ENCODE assay signal across 34 cellular contexts in the genomic region with DNA sequence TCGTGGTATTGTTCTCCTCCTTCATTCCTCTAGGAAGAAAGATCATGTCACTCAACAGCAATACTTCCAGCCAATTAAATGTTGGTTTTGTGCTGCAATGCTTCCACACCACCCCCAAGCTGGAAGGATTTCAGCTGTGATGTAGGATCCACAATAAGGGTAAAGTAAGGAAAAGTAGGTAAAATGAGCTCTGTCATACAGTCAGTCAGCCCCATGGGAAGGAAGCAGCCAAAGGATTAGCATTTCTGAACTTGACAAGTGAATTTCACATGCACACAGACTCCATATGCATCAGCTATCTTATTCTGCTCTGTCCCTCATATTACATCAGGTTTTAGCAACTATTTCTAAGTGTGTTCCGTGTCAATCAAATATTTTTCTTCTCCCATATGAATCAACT.
"Had no signal": no experiment of that assay in that cellular context is flagged by ENCODE, and none has a peak within 500 bp of the region (broad histone marks: within the 10 kb centered on the region; RNA-seq: fewer than 3 reads in every experiment).

No MANE protein-coding gene starts in this region.

- DNase-seq: activated B cell treated with CpG ODN at 0.5 μM for 24 hours; activated CD4-positive, alpha-beta memory T cell treated with anti-CD3 and anti-CD28 coated beads for 36 hours; activated CD4-positive, alpha-beta T cell treated with anti-CD3 and anti-CD28 coated beads for 4 hours; activated CD4-positive, alpha-beta T cell treated with anti-CD3 and anti-CD28 coated beads, Interleukin-2, amount 10 ng/mL, durations not matched to agents 24 days and 14 days; activated CD4-positive, alpha-beta T cell treated with anti-CD3 and anti-CD28 coated beads, Interleukin-2, amount 50 U/mL, for 1 hour; activated CD4-positive, alpha-beta T cell treated with anti-CD3 and anti-CD28 coated beads, Interleukin-2, amount 50 U/mL, for 4 hours; activated CD4-positive, CD25-positive, alpha-beta regulatory T cell treated with anti-CD3 and anti-CD28 coated beads, Interleukin-2, amount 50 U/mL, for 72 hours; activated CD8-positive, alpha-beta memory T cell treated with anti-CD3 and anti-CD28 coated beads, Interleukin-2, amount 50 U/mL, for 4 hours; activated CD8-positive, alpha-beta T cell treated with anti-CD3 and anti-CD28 coated beads for 36 hours; activated effector memory CD4-positive, alpha-beta T cell treated with anti-CD3 and anti-CD28 coated beads, Interleukin-2, amount 50 U/mL, for 16 hours; activated naive CD4-positive, alpha-beta T cell treated with anti-CD3 and anti-CD28 coated beads, Interleukin-2, amount 10 ng/mL, durations not matched to agents 7 days and 5 days; activated naive CD4-positive, alpha-beta T cell treated with Interleukin-2 at 50 U/mL for 16 hours; activated naive CD8-positive, alpha-beta T cell treated with anti-CD3 and anti-CD28 coated beads, Interleukin-2, amount 10 ng/mL, durations not matched to agents 7 days and 5 days; activated naive CD8-positive, alpha-beta T cell treated with anti-CD3 and anti-CD28 coated beads, Interleukin-2, amount 50 U/mL, for 24 hours; activated T-cell treated with anti-CD3 and anti-CD28 coated beads for 4 hours; activated T-cell treated with anti-CD3 and anti-CD28 coated beads, Interleukin-2, amount 50 U/mL, for 1 hour; activated T-cell treated with anti-CD3 and anti-CD28 coated beads, Interleukin-2, amount 50 U/mL, for 4 hours; activated T-cell treated with anti-CD3 and anti-CD28 coated beads, Interleukin-2, amount 50 U/mL, for 72 hours; amygdala; anterior cingulate cortex; brain microvascular endothelial cell; central memory CD4-positive, alpha-beta T cell; cerebellar nuclear complex; T-helper 1 cell; T-helper 2 cell; T-helper 9 cell had no signal

- H3K4me1 Mint-ChIP-seq: activated B cell treated with CpG ODN at 0.5 μM for 24 hours; activated CD4-positive, alpha-beta T cell treated with anti-CD3 and anti-CD28 coated beads, Interleukin-2, amount 10 ng/mL, durations not matched to agents 24 days and 14 days; activated naive CD4-positive, alpha-beta T cell treated with anti-CD3 and anti-CD28 coated beads, Interleukin-2, amount 10 ng/mL, durations not matched to agents 7 days and 5 days; activated naive CD4-positive, alpha-beta T cell treated with anti-CD3 and anti-CD28 coated beads, Interleukin-2, amount 50 U/mL, for 24 hours; activated naive CD8-positive, alpha-beta T cell treated with anti-CD3 and anti-CD28 coated beads, Interleukin-2, amount 10 ng/mL, durations not matched to agents 7 days and 5 days; activated naive CD8-positive, alpha-beta T cell treated with anti-CD3 and anti-CD28 coated beads, Interleukin-2, amount 50 U/mL, for 24 hours; activated T-helper 17 cell treated with anti-CD3 and anti-CD28 coated beads, Interleukin-2, amount 50 U/mL, for 72 hours had no signal

- H3K4me3 Mint-ChIP-seq: activated B cell treated with CpG ODN at 0.5 μM for 24 hours; activated CD4-positive, alpha-beta memory T cell treated with anti-CD3 and anti-CD28 coated beads for 36 hours; activated CD4-positive, alpha-beta T cell treated with anti-CD3 and anti-CD28 coated beads, Interleukin-2, amount 10 ng/mL, durations not matched to agents 24 days and 14 days; activated CD8-positive, alpha-beta T cell treated with anti-CD3 and anti-CD28 coated beads for 36 hours; activated naive CD4-positive, alpha-beta T cell treated with anti-CD3 and anti-CD28 coated beads, Interleukin-2, amount 10 ng/mL, durations not matched to agents 7 days and 5 days; activated naive CD4-positive, alpha-beta T cell treated with anti-CD3 and anti-CD28 coated beads, Interleukin-2, amount 50 U/mL, for 24 hours; activated naive CD8-positive, alpha-beta T cell; activated naive CD8-positive, alpha-beta T cell treated with anti-CD3 and anti-CD28 coated beads, Interleukin-2, amount 10 ng/mL, durations not matched to agents 7 days and 5 days; activated naive CD8-positive, alpha-beta T cell treated with anti-CD3 and anti-CD28 coated beads, Interleukin-2, amount 50 U/mL, for 24 hours; activated T-cell treated with anti-CD3 and anti-CD28 coated beads, Interleukin-2, amount 50 U/mL, for 4 hours; activated T-cell treated with anti-CD3 and anti-CD28 coated beads, Interleukin-2, amount 50 U/mL, for 72 hours; activated T-helper 1 cell treated with anti-CD3 and anti-CD28 coated beads, Interleukin-12 subunit alpha, Interleukin-12 subunit beta, Interleukin-2, Interleukin-4 antibody, amounts not matched to agents 30 ng/mL and 10 ng/mL and 1 ng/mL, durations not matched to agents 14 hours and 24 hours and 36 hours; activated T-helper 17 cell treated with anti-CD3 and anti-CD28 coated beads, Interleukin-2, amount 50 U/mL, for 72 hours; T-helper 1 cell treated with Interleukin-12 subunit alpha and Interleukin-12 subunit beta and Interleukin-4 antibody, amounts not matched to agents 30 μg/mL and 1 μg/mL, for 36 hours; T-helper 2 cell treated with Interferon-gamma antibody and Interleukin-4, amounts not matched to agents 5 μg/mL and 100 μg/mL, for 36 hours had no signal

- ATAC-seq: activated CD8-positive, alpha-beta T cell treated with anti-CD3 and anti-CD28 coated beads for 36 hours; activated naive CD8-positive, alpha-beta T cell treated with anti-CD3 and anti-CD28 coated beads, Interleukin-2, amount 50 U/mL, for 24 hours; activated T-cell treated with anti-CD3 and anti-CD28 coated beads, Interleukin-2, amount 50 U/mL, for 4 hours; activated T-cell treated with anti-CD3 and anti-CD28 coated beads, Interleukin-2, amount 50 U/mL, for 72 hours; activated T-helper 17 cell treated with anti-CD3 and anti-CD28 coated beads, Interleukin-2, amount 50 U/mL, for 72 hours had no signal

- H3K4me1 ChIP-seq: breast epithelium had no signal

- H3K9me3 ChIP-seq: ascending aorta, breast epithelium had no signal

- H3K36me3 ChIP-seq: ascending aorta, brain microvascular endothelial cell, breast epithelium had no signal

- H3K27ac Mint-ChIP-seq: activated B cell treated with CpG ODN at 0.5 μM for 24 hours; activated CD4-positive, alpha-beta memory T cell treated with anti-CD3 and anti-CD28 coated beads for 36 hours; activated CD4-positive, alpha-beta T cell treated with anti-CD3 and anti-CD28 coated beads, Interleukin-2, amount 10 ng/mL, durations not matched to agents 24 days and 14 days; activated CD8-positive, alpha-beta T cell treated with anti-CD3 and anti-CD28 coated beads for 36 hours; activated naive CD4-positive, alpha-beta T cell treated with anti-CD3 and anti-CD28 coated beads, Interleukin-2, amount 10 ng/mL, durations not matched to agents 7 days and 5 days; activated naive CD4-positive, alpha-beta T cell treated with anti-CD3 and anti-CD28 coated beads, Interleukin-2, amount 50 U/mL, for 24 hours; activated naive CD8-positive, alpha-beta T cell; activated naive CD8-positive, alpha-beta T cell treated with anti-CD3 and anti-CD28 coated beads, Interleukin-2, amount 10 ng/mL, durations not matched to agents 7 days and 5 days; activated naive CD8-positive, alpha-beta T cell treated with anti-CD3 and anti-CD28 coated beads, Interleukin-2, amount 50 U/mL, for 24 hours; activated T-cell treated with anti-CD3 and anti-CD28 coated beads, Interleukin-2, amount 50 U/mL, for 72 hours; activated T-helper 1 cell treated with anti-CD3 and anti-CD28 coated beads, Interleukin-12 subunit alpha, Interleukin-12 subunit beta, Interleukin-2, Interleukin-4 antibody, amounts not matched to agents 30 ng/mL and 10 ng/mL and 1 ng/mL, durations not matched to agents 14 hours and 24 hours and 36 hours; activated T-helper 17 cell treated with anti-CD3 and anti-CD28 coated beads, Interleukin-2, amount 50 U/mL, for 72 hours; T-helper 1 cell treated with Interleukin-12 subunit alpha and Interleukin-12 subunit beta and Interleukin-4 antibody, amounts not matched to agents 30 μg/mL and 1 μg/mL, for 36 hours; T-helper 2 cell treated with Interferon-gamma antibody and Interleukin-4, amounts not matched to agents 5 μg/mL and 100 μg/mL, for 36 hours had no signal

- H3K9me3 Mint-ChIP-seq: activated B cell treated with CpG ODN at 0.5 μM for 24 hours; activated CD4-positive, alpha-beta memory T cell treated with anti-CD3 and anti-CD28 coated beads for 36 hours; activated CD4-positive, alpha-beta T cell treated with anti-CD3 and anti-CD28 coated beads, Interleukin-2, amount 10 ng/mL, durations not matched to agents 24 days and 14 days; activated CD8-positive, alpha-beta T cell treated with anti-CD3 and anti-CD28 coated beads for 36 hours; activated naive CD4-positive, alpha-beta T cell treated with anti-CD3 and anti-CD28 coated beads, Interleukin-2, amount 10 ng/mL, durations not matched to agents 7 days and 5 days; activated naive CD4-positive, alpha-beta T cell treated with anti-CD3 and anti-CD28 coated beads, Interleukin-2, amount 50 U/mL, for 24 hours; activated naive CD8-positive, alpha-beta T cell treated with anti-CD3 and anti-CD28 coated beads, Interleukin-2, amount 10 ng/mL, durations not matched to agents 7 days and 5 days; activated naive CD8-positive, alpha-beta T cell treated with anti-CD3 and anti-CD28 coated beads, Interleukin-2, amount 50 U/mL, for 24 hours; activated T-cell treated with anti-CD3 and anti-CD28 coated beads, Interleukin-2, amount 50 U/mL, for 4 hours; activated T-cell treated with anti-CD3 and anti-CD28 coated beads, Interleukin-2, amount 50 U/mL, for 72 hours; activated T-helper 1 cell treated with anti-CD3 and anti-CD28 coated beads, Interleukin-12 subunit alpha, Interleukin-12 subunit beta, Interleukin-2, Interleukin-4 antibody, amounts not matched to agents 30 ng/mL and 10 ng/mL and 1 ng/mL, durations not matched to agents 14 hours and 24 hours and 36 hours; activated T-helper 17 cell treated with anti-CD3 and anti-CD28 coated beads, Interleukin-2, amount 50 U/mL, for 72 hours; T-helper 1 cell treated with Interleukin-12 subunit alpha and Interleukin-12 subunit beta and Interleukin-4 antibody, amounts not matched to agents 30 μg/mL and 1 μg/mL, for 36 hours; T-helper 2 cell treated with Interferon-gamma antibody and Interleukin-4, amounts not matched to agents 5 μg/mL and 100 μg/mL, for 36 hours had no signal

- H3K36me3 Mint-ChIP-seq: activated CD4-positive, alpha-beta memory T cell treated with anti-CD3 and anti-CD28 coated beads for 36 hours; activated naive CD4-positive, alpha-beta T cell treated with anti-CD3 and anti-CD28 coated beads, Interleukin-2, amount 10 ng/mL, durations not matched to agents 7 days and 5 days; activated naive CD4-positive, alpha-beta T cell treated with anti-CD3 and anti-CD28 coated beads, Interleukin-2, amount 50 U/mL, for 24 hours; activated naive CD8-positive, alpha-beta T cell; activated naive CD8-positive, alpha-beta T cell treated with anti-CD3 and anti-CD28 coated beads, Interleukin-2, amount 10 ng/mL, durations not matched to agents 7 days and 5 days had no signal

- H3K27me3 ChIP-seq: ascending aorta, brain microvascular endothelial cell, breast epithelium had no signal

- H3K4me3 ChIP-seq: ascending aorta, breast epithelium had no signal
